ENCODE assay signal across 8 cellular contexts in genomic region chr14:104694475-104694950, GRCh38. TPM values are rescaled to one million over a fixed set of nuclear protein-coding genes. Genes with fewer than 3 reads are reported as not detected.
DNase-seq lines count a peak whose midpoint lies in the region; ATAC-seq and TF ChIP-seq lines count a peak whose summit lies in the region.

No MANE protein-coding gene starts in this region.

- intact Hi-C loops in activated T-helper 2 cell treated with anti-CD3 and anti-CD28 coated beads, Interferon-gamma antibody, Interleukin-2, Interleukin-4, amounts not matched to agents 10 μg/mL and 5 μg/mL and 100 μg/mL, durations not matched to agents 14 hours and 24 hours and 36 hours (cut with micrococcal nuclease): no loop called here

- no peak for ATAC-seq in GM21619 (IDR thresholded peaks at IDR 0.05; ENCODE audit: unreplicated experiment)

- WGBS in liver: 35% methylated on average over 15 of the region's 15 CpGs

- H3K4me3 Mint-ChIP-seq in activated CD4-positive, alpha-beta T cell treated with anti-CD3 and anti-CD28 coated beads, Interleukin-2, amount 10 ng/mL, durations not matched to agents 7 days and 5 days: peak overlapping the region; percentile 69
- H3K4me3 Mint-ChIP-seq in activated T-helper 2 cell treated with anti-CD3 and anti-CD28 coated beads, Interferon-gamma antibody, Interleukin-2, Interleukin-4, amounts not matched to agents 10 μg/mL and 5 μg/mL and 100 μg/mL, durations not matched to agents 14 hours and 24 hours and 36 hours (ENCODE audit: low read depth): peak overlapping the region; percentile 60

- H3K9ac ChIP-seq in liver (ENCODE audit: low read depth in 1 of 2, low read length in 2 of 2): peak overlapping the region in 1 of 2 donors; percentile 7

- H3K9me3 Mint-ChIP-seq in activated CD4-positive, alpha-beta T cell treated with anti-CD3 and anti-CD28 coated beads, Interleukin-2, amount 10 ng/mL, durations not matched to agents 7 days and 5 days: no peaks in the 10 kb centered on the region
- no peaks in the 10 kb centered on the region for H3K9me3 Mint-ChIP-seq in activated T-helper 2 cell treated with anti-CD3 and anti-CD28 coated beads, Interferon-gamma antibody, Interleukin-2, Interleukin-4, amounts not matched to agents 10 μg/mL and 5 μg/mL and 100 μg/mL, durations not matched to agents 14 hours and 24 hours and 36 hours

- CTCF ChIA-PET in activated CD4-positive, alpha-beta T cell treated with anti-CD3 and anti-CD28 coated beads, Interleukin-2, amount 10 ng/mL, durations not matched to agents 7 days and 5 days (lab: Charles Lee): interaction anchor here (0.5 to 1.4 kb wide), 3 partner anchors 27 to 1095 kb away, joined by 3 to 4 read pairs (median 3); no protein-coding TSS in a partner anchor

- TF ChIP-seq CTCF in liver (IDR thresholded peaks at IDR 0.05; ENCODE audit: low read depth, low read length, missing input control): no peak

- TF ChIP-seq RAD21 in liver (IDR thresholded peaks at IDR 0.05): no peak

- no peaks in the 10 kb centered on the region for H3K27me3 Mint-ChIP-seq in activated CD4-positive, alpha-beta T cell treated with anti-CD3 and anti-CD28 coated beads, Interleukin-2, amount 10 ng/mL, durations not matched to agents 7 days and 5 days
- no peaks in the 10 kb centered on the region for H3K27me3 Mint-ChIP-seq in activated T-helper 2 cell treated with anti-CD3 and anti-CD28 coated beads, Interferon-gamma antibody, Interleukin-2, Interleukin-4, amounts not matched to agents 10 μg/mL and 5 μg/mL and 100 μg/mL, durations not matched to agents 14 hours and 24 hours and 36 hours (ENCODE audit: low read depth)

- H3K9me3 ChIP-seq in liver (ENCODE audit: control insufficient read depth in 4 of 4, low read length in 3 of 4): no peaks in the 10 kb centered on the region

- H3K4me1 ChIP-seq in liver (ENCODE audit: control insufficient read depth in 4 of 4, insufficient read depth in 4 of 4, low read length in 3 of 4): peaks cover 33 to 89% (median 65%) of the 10 kb centered on the region in 4 donors

- H3K36me3 Mint-ChIP-seq in activated CD4-positive, alpha-beta T cell treated with anti-CD3 and anti-CD28 coated beads, Interleukin-2, amount 10 ng/mL, durations not matched to agents 7 days and 5 days (ENCODE audit: low read depth): peaks cover 22% of the 10 kb centered on the region
- H3K36me3 Mint-ChIP-seq in activated T-helper 2 cell treated with anti-CD3 and anti-CD28 coated beads, Interferon-gamma antibody, Interleukin-2, Interleukin-4, amounts not matched to agents 10 μg/mL and 5 μg/mL and 100 μg/mL, durations not matched to agents 14 hours and 24 hours and 36 hours (ENCODE audit: low read depth): peaks cover 13% of the 10 kb centered on the region

- peaks cover 57% of the 10 kb centered on the region for H3K4me1 Mint-ChIP-seq in activated CD4-positive, alpha-beta T cell treated with anti-CD3 and anti-CD28 coated beads, Interleukin-2, amount 10 ng/mL, durations not matched to agents 7 days and 5 days
- H3K4me1 Mint-ChIP-seq in activated T-helper 2 cell treated with anti-CD3 and anti-CD28 coated beads, Interferon-gamma antibody, Interleukin-2, Interleukin-4, amounts not matched to agents 10 μg/mL and 5 μg/mL and 100 μg/mL, durations not matched to agents 14 hours and 24 hours and 36 hours (ENCODE audit: low read depth): peaks cover 18% of the 10 kb centered on the region

- H3K27ac Mint-ChIP-seq in activated CD4-positive, alpha-beta T cell treated with anti-CD3 and anti-CD28 coated beads, Interleukin-2, amount 10 ng/mL, durations not matched to agents 7 days and 5 days: peak overlapping the region; percentile 96
- H3K27ac Mint-ChIP-seq in activated T-helper 2 cell treated with anti-CD3 and anti-CD28 coated beads, Interferon-gamma antibody, Interleukin-2, Interleukin-4, amounts not matched to agents 10 μg/mL and 5 μg/mL and 100 μg/mL, durations not matched to agents 14 hours and 24 hours and 36 hours: peak overlapping the region; percentile 85

- H3K27ac ChIP-seq in liver (ENCODE audit: low read depth in 1 of 2, low read length in 2 of 2) (peak overlapping the region; percentile 51 to 74), temporal lobe (ENCODE audit: low read depth, low read length) (peak overlapping the region; percentile 99)

- DNase-seq in activated CD4-positive, alpha-beta T cell treated with anti-CD3 and anti-CD28 coated beads, Interleukin-2, amount 10 ng/mL, durations not matched to agents 7 days and 5 days: no peak
- DNase-seq in activated CD4-positive, alpha-beta T cell treated with anti-CD3 and anti-CD28 coated beads for 4 hours: no peak
- no peak for DNase-seq in activated T-helper 2 cell treated with anti-CD3 and anti-CD28 coated beads, Interferon-gamma antibody, Interleukin-2, Interleukin-4, amounts not matched to agents 10 μg/mL and 5 μg/mL and 100 μg/mL, durations not matched to agents 14 hours and 24 hours and 36 hours (ENCODE audit: low spot score)
- DNase-seq in HK-2 (ENCODE audit: unreplicated experiment): no peak
- no peak for DNase-seq in cerebellum (ENCODE audit: low spot score)

- H3K27me3 ChIP-seq in liver (ENCODE audit: control insufficient read depth in 4 of 4, insufficient read depth in 4 of 4, low read length in 3 of 4): no peaks in the 10 kb centered on the region

- H3K36me3 ChIP-seq in liver (ENCODE audit: control insufficient read depth in 4 of 4, insufficient read depth in 3 of 4, low read depth in 1 of 4, low read length in 3 of 4): peaks cover 0 to 2% (median 0%) of the 10 kb centered on the region in 4 donors

- H3K4me3 ChIP-seq in liver (ENCODE audit: low read depth in 1 of 3, low read length in 3 of 3): peak overlapping the region in 1 of 3 donors; percentile 0

- POLR2A ChIA-PET in activated CD4-positive, alpha-beta T cell treated with anti-CD3 and anti-CD28 coated beads, Interleukin-2, amount 10 ng/mL, durations not matched to agents 7 days and 5 days (lab: Charles Lee): no interaction called here

TF ChIP-seq in liver, 16 proteins besides CTCF, POLR2A, EP300 and RAD21 (continues in another document):
- TF ChIP-seq GABPA (IDR thresholded peaks at IDR 0.05 in 1 of 2, conservative IDR thresholded peaks at IDR 0.05 in 1 of 2) (no peak), FOXA1 (IDR thresholded peaks at IDR 0.05) (no peak), EGR1 (IDR thresholded peaks at IDR 0.05; ENCODE audit: low read depth in 2 of 2) (peak in 1 of 2 donors; percentile 7), JUND (IDR thresholded peaks at IDR 0.05) (no peak), SP1 (IDR thresholded peaks at IDR 0.05) (no peak), YY1 (IDR thresholded peaks at IDR 0.05) (no peak), HNF4G (IDR thresholded peaks at IDR 0.05) (no peak), HNF4A (conservative IDR thresholded peaks at IDR 0.05) (peak in 1 of 2 donors; percentile 35), TAF1 (conservative IDR thresholded peaks at IDR 0.05) (no peak), RXRA (IDR thresholded peaks at IDR 0.05) (peak in 1 of 2 donors; percentile 43), MAX (IDR thresholded peaks at IDR 0.05) (no peak), NR2F2 (IDR thresholded peaks at IDR 0.05) (no peak), ZBTB33 (IDR thresholded peaks at IDR 0.05) (no peak)

RNA-seq across cellular contexts. Expression of gene INF2, which starts 5.1 kb away (rescaled TPM):
- total RNA-seq in activated CD4-positive, alpha-beta T cell treated with anti-CD3 and anti-CD28 coated beads, Interleukin-2, amount 10 ng/mL, durations not matched to agents 7 days and 5 days: 100 to 1,000 TPM; 163 to 171 TPM
- total RNA-seq in activated T-helper 2 cell treated with anti-CD3 and anti-CD28 coated beads, Interferon-gamma antibody, Interleukin-2, Interleukin-4, amounts not matched to agents 10 μg/mL and 5 μg/mL and 100 μg/mL, durations not matched to agents 14 hours and 24 hours and 36 hours: 93.7 and 93.8 TPM in 2 replicates
- total RNA-seq in liver: 10 to 100 TPM; 13.1 to 35.8 TPM
- 10 to 100 TPM; 15.1 to 51.6 TPM for polyA plus RNA-seq in liver
- total RNA-seq in temporal lobe: 15.0 TPM
- 4.2 TPM for total RNA-seq in cerebellum

RNA-seq across cellular contexts. Expression of gene ADSS1, which starts 29.5 kb away (rescaled TPM):
- 1 to 10 TPM in 1 of 2 experiments, under 1 TPM in 1; 0.81 to 1.2 TPM for total RNA-seq in activated CD4-positive, alpha-beta T cell treated with anti-CD3 and anti-CD28 coated beads, Interleukin-2, amount 10 ng/mL, durations not matched to agents 7 days and 5 days
- total RNA-seq in activated T-helper 2 cell treated with anti-CD3 and anti-CD28 coated beads, Interferon-gamma antibody, Interleukin-2, Interleukin-4, amounts not matched to agents 10 μg/mL and 5 μg/mL and 100 μg/mL, durations not matched to agents 14 hours and 24 hours and 36 hours: 1.1 and 2.4 TPM in 2 replicates
- total RNA-seq in liver (10 to 100 TPM in 1 of 2 donors, 1 to 10 TPM in 1; 1.8 to 13.3 TPM), temporal lobe (2.0 TPM), cerebellum (1.9 TPM)
- 10 to 100 TPM; 11.0 to 18.8 TPM for polyA plus RNA-seq in liver

RNA-seq across cellular contexts. Expression of gene SIVA1, which starts 58.4 kb away (rescaled TPM):
- total RNA-seq in activated CD4-positive, alpha-beta T cell treated with anti-CD3 and anti-CD28 coated beads, Interleukin-2, amount 10 ng/mL, durations not matched to agents 7 days and 5 days: 100 to 1,000 TPM in 1 of 2 experiments, 10 to 100 TPM in 1; 84.7 to 135 TPM
- total RNA-seq in activated T-helper 2 cell treated with anti-CD3 and anti-CD28 coated beads, Interferon-gamma antibody, Interleukin-2, Interleukin-4, amounts not matched to agents 10 μg/mL and 5 μg/mL and 100 μg/mL, durations not matched to agents 14 hours and 24 hours and 36 hours: 96.0 and 104 TPM in 2 replicates
- total RNA-seq in liver (10 to 100 TPM; 67.4 to 90.4 TPM), temporal lobe (15.0 TPM), cerebellum (16.9 TPM)
- polyA plus RNA-seq in liver: 100 to 1,000 TPM; 109 to 115 TPM
